ENCODE assay signal across 8 cellular contexts in genomic region chr3:12963869-12964712, GRCh38.
DNase-seq lines count a peak whose midpoint lies in the region; ATAC-seq and TF ChIP-seq lines count a peak whose summit lies in the region.

No MANE protein-coding gene starts in this region.

- H3K9me3 Mint-ChIP-seq in naive thymus-derived CD4-positive, alpha-beta T cell: no peaks in the 10 kb centered on the region

- no peaks in the 10 kb centered on the region for H3K9me3 ChIP-seq in naive thymus-derived CD4-positive, alpha-beta T cell (ENCODE audit: control insufficient read depth in 2 of 3, low read length in 3 of 3)
- H3K9me3 ChIP-seq in vagina: no peaks in the 10 kb centered on the region

- no peak for TF ChIP-seq POLR2A in vagina (IDR thresholded peaks at IDR 0.05)

- intact Hi-C loops in naive thymus-derived CD4-positive, alpha-beta T cell (cut with micrococcal nuclease): loop anchor here in 1 of 2 donors (10.0 kb wide), 1 partner anchor 1981 kb away; the partner anchor contains the start of gene NR2C2
- intact Hi-C loops in vagina (cut with DNase I): no loop called here

- peaks cover 55 to 80% of the 10 kb centered on the region in 2 donors for H3K4me1 ChIP-seq in naive thymus-derived CD4-positive, alpha-beta T cell (ENCODE audit: control insufficient read depth in 2 of 2, insufficient read depth in 2 of 2, low read length in 2 of 2)
- H3K4me1 ChIP-seq in vagina: peaks cover 85% of the 10 kb centered on the region

- H3K27me3 Mint-ChIP-seq in naive thymus-derived CD4-positive, alpha-beta T cell: peaks cover 0 to 5% (median 0%) of the 10 kb centered on the region in 5 donors

- ATAC-seq in naive thymus-derived CD4-positive, alpha-beta T cell: no peak
- ATAC-seq in GM18519 (IDR thresholded peaks at IDR 0.05; ENCODE audit: low FRiP score, unreplicated experiment) (no peak), GM21825 (IDR thresholded peaks at IDR 0.05; ENCODE audit: unreplicated experiment) (no peak)

- CTCF ChIA-PET in naive thymus-derived CD4-positive, alpha-beta T cell (lab: Charles Lee): interaction anchor here (1.2 kb wide), 1 partner anchor 20 kb away, joined by 4 read pairs; no protein-coding TSS in a partner anchor

- no peaks in the 10 kb centered on the region for H3K36me3 ChIP-seq in naive thymus-derived CD4-positive, alpha-beta T cell (ENCODE audit: control insufficient read depth in 2 of 3, insufficient read depth in 3 of 3, low read length in 3 of 3)
- H3K36me3 ChIP-seq in vagina: no peaks in the 10 kb centered on the region

- no peaks in the 10 kb centered on the region for H3K27me3 ChIP-seq in naive thymus-derived CD4-positive, alpha-beta T cell (ENCODE audit: control insufficient read depth in 2 of 2, insufficient read depth in 2 of 2, low read length in 2 of 2)
- no peaks in the 10 kb centered on the region for H3K27me3 ChIP-seq in vagina

- peaks cover 0 to 3% (median 0%) of the 10 kb centered on the region in 5 donors for H3K36me3 Mint-ChIP-seq in naive thymus-derived CD4-positive, alpha-beta T cell

- peak overlapping the region in 7 of 9 donors; percentile 8 to 78 (median 35) for H3K27ac Mint-ChIP-seq in naive thymus-derived CD4-positive, alpha-beta T cell

- peak; percentile 52 for DNase-seq in HuH-7.5 (ENCODE audit: low spot score)
- peak in 6 of 61 donors; percentile 18 to 66 (median 36) for DNase-seq in caudate nucleus (lab: John Stamatoyannopoulos, UW)
- no peak for DNase-seq in naive thymus-derived CD4-positive, alpha-beta T cell
- DNase-seq in vagina (ENCODE audit: extremely low spot score in 2 of 2): no peak
- no peak for DNase-seq in 8988T

- peaks cover 63 to 96% (median 92%) of the 10 kb centered on the region in 7 donors for H3K4me1 Mint-ChIP-seq in naive thymus-derived CD4-positive, alpha-beta T cell

- no peak for TF ChIP-seq CTCF in C4-2B (conservative IDR thresholded peaks at IDR 0.05)
- TF ChIP-seq CTCF in vagina (IDR thresholded peaks at IDR 0.05): no peak

- POLR2A ChIA-PET in naive thymus-derived CD4-positive, alpha-beta T cell (lab: Charles Lee): interaction anchor here (1.0 kb wide), 1 partner anchor 385 kb away, joined by 3 read pairs; no protein-coding TSS in a partner anchor

- H3K4me3 ChIP-seq in naive thymus-derived CD4-positive, alpha-beta T cell (ENCODE audit: low read length): no peak overlapping the region
- no peak overlapping the region for H3K4me3 ChIP-seq in vagina

- peak overlapping the region; percentile 1 to 87 (median 58) for H3K4me3 Mint-ChIP-seq in naive thymus-derived CD4-positive, alpha-beta T cell

- H3K27ac ChIP-seq in C4-2B (peak overlapping the region; percentile 78), caudate nucleus (ENCODE audit: low read depth, low read length) (peak overlapping the region; percentile 46), vagina (no peak overlapping the region)
- peak overlapping the region; percentile 16 for H3K27ac ChIP-seq in naive thymus-derived CD4-positive, alpha-beta T cell (ENCODE audit: low read depth, low read length)
